Comparison of ENCODE assay signal across 13 cellular contexts in genomic region chr17:57406981-57407286, GRCh38.
DNase-seq lines count a peak whose midpoint lies in the region; ATAC-seq, FAIRE-seq and TF ChIP-seq lines count a peak whose summit lies in the region.
"Had no signal": no experiment of that assay in that cellular context is flagged by ENCODE, and none has a peak within 500 bp of the region (broad histone marks: within the 10 kb centered on the region; RNA-seq: fewer than 3 reads in every experiment).

No MANE protein-coding gene starts in this region.

- H3K79me2 ChIP-seq in GM23338 (replicated peaks; ENCODE audit: insufficient read depth) = peaks cover 31% of the 10 kb centered on the region
- peaks cover 16% of the 10 kb centered on the region for H3K79me2 ChIP-seq in K562 (ENCODE audit: control insufficient read depth, insufficient read depth, low read length)

- H3F3A ChIP-seq in GM23338 (replicated peaks; ENCODE audit: low read depth) = no peaks in the 10 kb centered on the region

- H3K4me1 ChIP-seq in GM23338 (ENCODE audit: insufficient read depth) = peaks cover 41% of the 10 kb centered on the region
- peaks cover 15 to 16% of the 10 kb centered on the region in 2 experiments for H3K4me1 ChIP-seq in K562 (replicated peaks in 1 of 2; ENCODE audit: control insufficient read depth in 2 of 2, insufficient read depth in 2 of 2, low read length in 2 of 2)

- FAIRE-seq in K562 (lab: Jason Lieb, UNC) = no peak
- FAIRE-seq: urothelium cell line had no signal

- POLR2A ChIA-PET in K562 (lab: Yijun Ruan, JAX) = interaction anchor here (0.5 to 1.1 kb wide), 4 partner anchors 15 to 140 kb away, joined by 3 to 6 read pairs (median 4); no protein-coding TSS in a partner anchor

- CTCF ChIA-PET in K562 (lab: Yijun Ruan, JAX; ENCODE audit: low intra/inter-chr PET ratio) = no interaction called here

- in situ Hi-C loops in K562 (cut with MboI) = no loop called here

- H3K9me1 ChIP-seq in K562 (ENCODE audit: control insufficient read depth, insufficient read depth, low read length) = no peaks in the 10 kb centered on the region

- H3K27ac Mint-ChIP-seq in GM23338 (peak overlapping the region; percentile 95), nephron progenitor cell (peak overlapping the region; percentile 100)

- no peaks in the 10 kb centered on the region for H3K9me2 ChIP-seq in GM23338 (ENCODE audit: insufficient read depth)

- H3K36me3 ChIP-seq in GM23338 (ENCODE audit: insufficient read depth) = no peaks in the 10 kb centered on the region
- H3K36me3 ChIP-seq in K562 (ENCODE audit: control insufficient read depth, insufficient read depth, low read length) = peaks cover 27% of the 10 kb centered on the region

- no peaks in the 10 kb centered on the region; the same call in 1 of the 2 replicates for H4K20me1 ChIP-seq in GM23338 (replicated peaks; ENCODE audit: insufficient read depth)
- H4K20me1 ChIP-seq in K562 (replicated peaks; ENCODE audit: control insufficient read depth, insufficient read depth, low read length) = no peaks in the 10 kb centered on the region

- peak overlapping the region in 1 of 2 experiments; percentile 76; a peak in 2 of 4 replicates for H3K9ac ChIP-seq in K562 (ENCODE audit: insufficient read depth in 1 of 2, low read depth in 2 of 2, low read length in 2 of 2)

- H3K9me3 Mint-ChIP-seq in GM23338 (no peaks in the 10 kb centered on the region), nephron progenitor cell (no peaks in the 10 kb centered on the region)

- H3K4me1 Mint-ChIP-seq in GM23338 (peaks cover 53% of the 10 kb centered on the region), nephron progenitor cell (peaks cover 89% of the 10 kb centered on the region)

- H3K27me3 ChIP-seq in GM23338 (ENCODE audit: insufficient read depth) (no peaks in the 10 kb centered on the region), K562 (ENCODE audit: control insufficient read depth in 2 of 2, insufficient read depth in 2 of 2, low read length in 2 of 2) (no peaks in the 10 kb centered on the region)
- H3K27me3 ChIP-seq: neutrophil had no signal

- no TSS peak for BruUV-seq in K562 (replicated peaks; lab: Mats Ljungman, UMichigan)

- WGBS in K562 (ENCODE audit: insufficient coverage, low coverage, missing lambda C conversion rate) = 83% methylated on average over 12 of the region's 12 CpGs

- TF ChIP-seq EP300 in K562 (IDR thresholded peaks at IDR 0.05; ENCODE audit: low read length) = no peak

- TF ChIP-seq CTCF in 22Rv1 (IDR thresholded peaks at IDR 0.05) (no peak), GM23338 (conservative IDR thresholded peaks at IDR 0.05; ENCODE audit: low read depth in 2 of 2) (no peak), K562 (IDR thresholded peaks at IDR 0.05 in 2 of 3, conservative IDR thresholded peaks at IDR 0.05 in 1 of 3; ENCODE audit: insufficient read depth in 2 of 3, low read depth in 1 of 3, low read length in 3 of 3) (no peak), nephron progenitor cell (IDR thresholded peaks at IDR 0.05) (no peak), omental fat pad (IDR thresholded peaks at IDR 0.05) (no peak)

- no peak for TF ChIP-seq RAD21 in K562 (CRISPR knock-in tag; conservative IDR thresholded peaks at IDR 0.05 in 1 of 2, IDR thresholded peaks at IDR 0.05 in 1 of 2)

- TF ChIP-seq POLR2A in K562 (conservative IDR thresholded peaks at IDR 0.05) = no peak

- DNase-seq in GM23338 (ENCODE audit: low spot score) = no peak
- no peak for DNase-seq in K562 (ENCODE audit: extremely low read depth in 1 of 4, low spot score in 3 of 4)
- DNase-seq in nephron progenitor cell = no peak
- no peak for DNase-seq in omental fat pad (ENCODE audit: low spot score)
- DNase-seq in dermis blood vessel endothelial cell = no peak
- DNase-seq: activated effector memory CD4-positive, alpha-beta T cell treated with anti-CD3 and anti-CD28 coated beads, Interleukin-2, amount 50 U/mL, for 16 hours; NCI-H1930; stimulated activated CD4-positive, alpha-beta T cell treated with anti-CD3 and anti-CD28 coated beads, Interleukin-4, amount 100 ng/mL, for 4 hours had no signal

- intact Hi-C loops in K562 (cut with micrococcal nuclease) = no loop called here

- H3K4me2 ChIP-seq in GM23338 (0 out of 2 replicates have a peak overlapping the region, but pooled peaks have one; percentile 65), K562 (ENCODE audit: insufficient read depth, low read length) (peak overlapping the region; percentile 54; the same call in 1 of the 2 replicates)

- H2AFZ ChIP-seq in GM23338 (no peak overlapping the region), K562 (ENCODE audit: low read depth, low read length) (peak overlapping the region; percentile 16)

- H3K36me3 Mint-ChIP-seq in GM23338 (ENCODE audit: low read depth) (no peaks in the 10 kb centered on the region), nephron progenitor cell (ENCODE audit: low read depth) (peaks cover 37% of the 10 kb centered on the region)

- ATAC-seq in GM23338 (no peak), K562 (no peak), omental fat pad (ENCODE audit: low FRiP score) (no peak), HG03097 (IDR thresholded peaks at IDR 0.05; ENCODE audit: low FRiP score, unreplicated experiment) (no peak), HG03457 (IDR thresholded peaks at IDR 0.05; ENCODE audit: unreplicated experiment) (no peak)

- H3K4me3 ChIP-seq in GM23338 = no peak overlapping the region
- no peak overlapping the region for H3K4me3 ChIP-seq in K562

- H3K27ac ChIP-seq in 22Rv1 = peak overlapping the region; percentile 75
- H3K27ac ChIP-seq in GM23338 (ENCODE audit: low read depth) = peak overlapping the region; percentile 80; the same call in 1 of the 2 replicates
- H3K27ac ChIP-seq in K562 (ENCODE audit: extremely low read depth, low read depth, low read length) = peak overlapping the region; percentile 38; the same call in 2 of the 3 replicates
- H3K27ac ChIP-seq: neutrophil had no signal

- H3K27me3 Mint-ChIP-seq in GM23338 (ENCODE audit: insufficient read depth, low read depth, poor library complexity) (peaks cover 5% of the 10 kb centered on the region), nephron progenitor cell (ENCODE audit: low read depth, poor library complexity) (no peaks in the 10 kb centered on the region)

- no peaks in the 10 kb centered on the region for H3K9me3 ChIP-seq in K562 (replicated peaks; ENCODE audit: control insufficient read depth, insufficient read depth, low read depth, low read length)
- H3K9me3 ChIP-seq: neutrophil had no signal

- H3K4me3 Mint-ChIP-seq in GM23338 (no peak overlapping the region), nephron progenitor cell (peak overlapping the region; percentile 69)

TF ChIP-seq in GM23338, 12 proteins besides CTCF, POLR2A, EP300 and RAD21 (continues in another document):
- TF ChIP-seq, protein P1, sequence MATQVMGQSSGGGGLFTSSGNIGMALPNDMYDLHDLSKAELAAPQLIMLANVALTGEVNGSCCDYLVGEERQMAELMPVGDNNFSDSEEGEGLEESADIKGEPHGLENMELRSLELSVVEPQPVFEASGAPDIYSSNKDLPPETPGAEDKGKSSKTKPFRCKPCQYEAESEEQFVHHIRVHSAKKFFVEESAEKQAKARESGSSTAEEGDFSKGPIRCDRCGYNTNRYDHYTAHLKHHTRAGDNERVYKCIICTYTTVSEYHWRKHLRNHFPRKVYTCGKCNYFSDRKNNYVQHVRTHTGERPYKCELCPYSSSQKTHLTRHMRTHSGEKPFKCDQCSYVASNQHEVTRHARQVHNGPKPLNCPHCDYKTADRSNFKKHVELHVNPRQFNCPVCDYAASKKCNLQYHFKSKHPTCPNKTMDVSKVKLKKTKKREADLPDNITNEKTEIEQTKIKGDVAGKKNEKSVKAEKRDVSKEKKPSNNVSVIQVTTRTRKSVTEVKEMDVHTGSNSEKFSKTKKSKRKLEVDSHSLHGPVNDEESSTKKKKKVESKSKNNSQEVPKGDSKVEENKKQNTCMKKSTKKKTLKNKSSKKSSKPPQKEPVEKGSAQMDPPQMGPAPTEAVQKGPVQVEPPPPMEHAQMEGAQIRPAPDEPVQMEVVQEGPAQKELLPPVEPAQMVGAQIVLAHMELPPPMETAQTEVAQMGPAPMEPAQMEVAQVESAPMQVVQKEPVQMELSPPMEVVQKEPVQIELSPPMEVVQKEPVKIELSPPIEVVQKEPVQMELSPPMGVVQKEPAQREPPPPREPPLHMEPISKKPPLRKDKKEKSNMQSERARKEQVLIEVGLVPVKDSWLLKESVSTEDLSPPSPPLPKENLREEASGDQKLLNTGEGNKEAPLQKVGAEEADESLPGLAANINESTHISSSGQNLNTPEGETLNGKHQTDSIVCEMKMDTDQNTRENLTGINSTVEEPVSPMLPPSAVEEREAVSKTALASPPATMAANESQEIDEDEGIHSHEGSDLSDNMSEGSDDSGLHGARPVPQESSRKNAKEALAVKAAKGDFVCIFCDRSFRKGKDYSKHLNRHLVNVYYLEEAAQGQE (IDR thresholded peaks at IDR 0.05; ENCODE audit: unreplicated experiment) = no peak
- TF ChIP-seq ZNF331 (CRISPR knock-in tag; IDR thresholded peaks at IDR 0.05; ENCODE audit: low read depth) = no peak
- no peak for TF ChIP-seq CREB1 (CRISPR knock-in tag; IDR thresholded peaks at IDR 0.05; ENCODE audit: low read depth)

TF ChIP-seq in K562, 482 proteins besides CTCF, POLR2A, EP300 and RAD21 (continues in another document):
- TF ChIP-seq, protein P2, sequence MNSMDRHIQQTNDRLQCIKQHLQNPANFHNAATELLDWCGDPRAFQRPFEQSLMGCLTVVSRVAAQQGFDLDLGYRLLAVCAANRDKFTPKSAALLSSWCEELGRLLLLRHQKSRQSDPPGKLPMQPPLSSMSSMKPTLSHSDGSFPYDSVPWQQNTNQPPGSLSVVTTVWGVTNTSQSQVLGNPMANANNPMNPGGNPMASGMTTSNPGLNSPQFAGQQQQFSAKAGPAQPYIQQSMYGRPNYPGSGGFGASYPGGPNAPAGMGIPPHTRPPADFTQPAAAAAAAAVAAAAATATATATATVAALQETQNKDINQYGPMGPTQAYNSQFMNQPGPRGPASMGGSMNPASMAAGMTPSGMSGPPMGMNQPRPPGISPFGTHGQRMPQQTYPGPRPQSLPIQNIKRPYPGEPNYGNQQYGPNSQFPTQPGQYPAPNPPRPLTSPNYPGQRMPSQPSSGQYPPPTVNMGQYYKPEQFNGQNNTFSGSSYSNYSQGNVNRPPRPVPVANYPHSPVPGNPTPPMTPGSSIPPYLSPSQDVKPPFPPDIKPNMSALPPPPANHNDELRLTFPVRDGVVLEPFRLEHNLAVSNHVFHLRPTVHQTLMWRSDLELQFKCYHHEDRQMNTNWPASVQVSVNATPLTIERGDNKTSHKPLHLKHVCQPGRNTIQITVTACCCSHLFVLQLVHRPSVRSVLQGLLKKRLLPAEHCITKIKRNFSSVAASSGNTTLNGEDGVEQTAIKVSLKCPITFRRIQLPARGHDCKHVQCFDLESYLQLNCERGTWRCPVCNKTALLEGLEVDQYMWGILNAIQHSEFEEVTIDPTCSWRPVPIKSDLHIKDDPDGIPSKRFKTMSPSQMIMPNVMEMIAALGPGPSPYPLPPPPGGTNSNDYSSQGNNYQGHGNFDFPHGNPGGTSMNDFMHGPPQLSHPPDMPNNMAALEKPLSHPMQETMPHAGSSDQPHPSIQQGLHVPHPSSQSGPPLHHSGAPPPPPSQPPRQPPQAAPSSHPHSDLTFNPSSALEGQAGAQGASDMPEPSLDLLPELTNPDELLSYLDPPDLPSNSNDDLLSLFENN (IDR thresholded peaks at IDR 0.05; ENCODE audit: low read depth in 2 of 2, low read length in 2 of 2) = no peak
- TF ChIP-seq CCNT2 (IDR thresholded peaks at IDR 0.05; ENCODE audit: borderline replicate concordance, extremely low read depth, insufficient read length, low read depth, low read length) = no peak
- no peak for TF ChIP-seq ELF1 (tag; IDR thresholded peaks at IDR 0.05)
